In genomic region chr20:21682576-21682975, GRCh38 we compare ENCODE assay signal across 21 cellular contexts. TPM values are rescaled to one million over a fixed set of nuclear protein-coding genes. Genes with fewer than 3 reads are reported as not detected.
DNase-seq lines count a peak whose midpoint lies in the region; TF ChIP-seq lines count a peak whose summit lies in the region.
"Had no signal": no experiment of that assay in that cellular context is flagged by ENCODE, and none has a peak within 500 bp of the region (broad histone marks: within the 10 kb centered on the region; RNA-seq: fewer than 3 reads in every experiment).

No MANE protein-coding gene starts in this region.

- H3K4me1 Mint-ChIP-seq in nephron, result peaks cover 17% of the 10 kb centered on the region
- H3K4me1 Mint-ChIP-seq: activated naive CD8-positive, alpha-beta T cell treated with anti-CD3 and anti-CD28 coated beads, Interleukin-2, amount 50 U/mL, for 24 hours; naive B cell; T-cell had no signal

- H3K27ac ChIP-seq in vagina, result no peak overlapping the region
- no peak overlapping the region for H3K27ac ChIP-seq in mesendoderm (ENCODE audit: low read depth, low read length)
- H3K27ac ChIP-seq: esophagus muscularis mucosa, lower lobe of right lung had no signal

- TF ChIP-seq POLR2A in vagina (IDR thresholded peaks at IDR 0.05), result no peak

- peak; percentile 53 for DNase-seq in COR-L47 (lab: John Stamatoyannopoulos, UW)
- peak; percentile 25 for DNase-seq in M059J (ENCODE audit: low read depth)
- peak; percentile 94 for DNase-seq in NCI-H82 (lab: John Stamatoyannopoulos, UW)
- DNase-seq in NCI-H510A treated with DMSO at 0.1 percent for 48 hours (lab: John Stamatoyannopoulos, UW), result no peak
- no peak for DNase-seq in stimulated activated CD4-positive, alpha-beta T cell treated with anti-CD3 and anti-CD28 coated beads, Interleukin-4, amount 100 ng/mL, for 24 hours
- DNase-seq in vagina (ENCODE audit: extremely low spot score in 2 of 2), result no peak
- DNase-seq in mesendoderm, result no peak
- DNase-seq: activated CD8-positive, alpha-beta memory T cell treated with anti-CD3 and anti-CD28 coated beads for 24 hours; activated naive CD8-positive, alpha-beta T cell treated with anti-CD3 and anti-CD28 coated beads, Interleukin-2, amount 50 U/mL, for 24 hours; DMS79; glutamatergic neuron; H7; lower lobe of right lung; naive B cell; NCI-H187 treated with DMSO at 0.1 percent for 48 hours; T-cell had no signal

- no peak overlapping the region for H4K8ac ChIP-seq in mesendoderm (ENCODE audit: low read depth, low read length)

- no peaks in the 10 kb centered on the region for H3K27me3 ChIP-seq in vagina
- H3K27me3 ChIP-seq in mesendoderm (ENCODE audit: insufficient read depth, low read length, poor library complexity), result no peaks in the 10 kb centered on the region
- H3K27me3 ChIP-seq: esophagus muscularis mucosa had no signal

- H4K5ac ChIP-seq in mesendoderm (ENCODE audit: low read length), result no peak overlapping the region

- H3K79me1 ChIP-seq in mesendoderm (ENCODE audit: low read length), result no peaks in the 10 kb centered on the region

- H3K9ac ChIP-seq in mesendoderm (ENCODE audit: low read length), result no peak overlapping the region

- no peak overlapping the region for H2AK5ac ChIP-seq in mesendoderm (ENCODE audit: low read length)

- H3K4me3 Mint-ChIP-seq in nephron, result peak overlapping the region in 1 of 3 experiments; percentile 18
- H3K4me3 Mint-ChIP-seq: activated naive CD8-positive, alpha-beta T cell treated with anti-CD3 and anti-CD28 coated beads, Interleukin-2, amount 50 U/mL, for 24 hours; activated T-helper 1 cell treated with anti-CD3 and anti-CD28 coated beads, Interleukin-12 subunit alpha, Interleukin-12 subunit beta, Interleukin-2, Interleukin-4 antibody, amounts not matched to agents 30 ng/mL and 10 ng/mL and 1 ng/mL, durations not matched to agents 14 hours and 24 hours and 36 hours; naive B cell; T-cell had no signal

- H3K36me3 ChIP-seq in vagina, result no peaks in the 10 kb centered on the region
- no peaks in the 10 kb centered on the region for H3K36me3 ChIP-seq in mesendoderm (ENCODE audit: control insufficient read depth, insufficient read depth, low read length)
- H3K36me3 ChIP-seq: esophagus muscularis mucosa, lower lobe of right lung had no signal

- no peaks in the 10 kb centered on the region for H3K9me3 Mint-ChIP-seq in nephron
- H3K9me3 Mint-ChIP-seq: activated naive CD8-positive, alpha-beta T cell treated with anti-CD3 and anti-CD28 coated beads, Interleukin-2, amount 50 U/mL, for 24 hours; activated T-helper 1 cell treated with anti-CD3 and anti-CD28 coated beads, Interleukin-12 subunit alpha, Interleukin-12 subunit beta, Interleukin-2, Interleukin-4 antibody, amounts not matched to agents 30 ng/mL and 10 ng/mL and 1 ng/mL, durations not matched to agents 14 hours and 24 hours and 36 hours; T-cell had no signal

- WGBS in mesendoderm (ENCODE audit: extremely low coverage, insufficient coverage, low lambda C conversion rate), result no CpG with 5 or more reads among the region's 8 CpGs

- H3K23ac ChIP-seq in mesendoderm (ENCODE audit: low read length), result no peak overlapping the region

- no peak overlapping the region for H3K4me2 ChIP-seq in mesendoderm (ENCODE audit: low read length)

- H3K4me1 ChIP-seq in vagina (no peaks in the 10 kb centered on the region), mesendoderm (ENCODE audit: control insufficient read depth, low read depth, low read length) (no peaks in the 10 kb centered on the region)
- H3K4me1 ChIP-seq: lower lobe of right lung had no signal

- H3K27me3 Mint-ChIP-seq in nephron (ENCODE audit: low read depth), result peaks cover 13% of the 10 kb centered on the region

- H3K36me3 Mint-ChIP-seq in nephron (ENCODE audit: low read depth), result no peaks in the 10 kb centered on the region
- H3K36me3 Mint-ChIP-seq: naive B cell, T-cell had no signal

- H3K4me3 ChIP-seq in vagina (no peak overlapping the region), mesendoderm (ENCODE audit: low read length) (no peak overlapping the region)

- TF ChIP-seq CTCF in nephron (IDR thresholded peaks at IDR 0.05; ENCODE audit: unreplicated experiment in 3 of 3), result no peak
- TF ChIP-seq CTCF in vagina (IDR thresholded peaks at IDR 0.05), result no peak

- peak overlapping the region; percentile 11 to 36 (median 18) for H3K27ac Mint-ChIP-seq in nephron
- H3K27ac Mint-ChIP-seq: activated naive CD8-positive, alpha-beta T cell treated with anti-CD3 and anti-CD28 coated beads, Interleukin-2, amount 50 U/mL, for 24 hours; activated T-helper 1 cell treated with anti-CD3 and anti-CD28 coated beads, Interleukin-12 subunit alpha, Interleukin-12 subunit beta, Interleukin-2, Interleukin-4 antibody, amounts not matched to agents 30 ng/mL and 10 ng/mL and 1 ng/mL, durations not matched to agents 14 hours and 24 hours and 36 hours; naive B cell; T-cell had no signal

- H2BK120ac ChIP-seq in mesendoderm (ENCODE audit: low read depth, low read length), result no peak overlapping the region

- no peak overlapping the region for H2BK15ac ChIP-seq in mesendoderm (replicated peaks; ENCODE audit: low read depth)

- intact Hi-C loops in vagina (cut with DNase I), result no loop called here

- H3K56ac ChIP-seq in mesendoderm (ENCODE audit: low read length), result no peak overlapping the region

- H2BK5ac ChIP-seq in mesendoderm (ENCODE audit: low read length), result no peak overlapping the region

- no peaks in the 10 kb centered on the region for H3K9me3 ChIP-seq in vagina
- H3K9me3 ChIP-seq: esophagus muscularis mucosa, lower lobe of right lung had no signal

- no peak overlapping the region for H3K18ac ChIP-seq in mesendoderm (ENCODE audit: low read length)

- H3K4ac ChIP-seq in mesendoderm (ENCODE audit: low read depth, low read length), result no peak overlapping the region

- no peaks in the 10 kb centered on the region for H3K79me2 ChIP-seq in mesendoderm (ENCODE audit: control insufficient read depth, insufficient read depth, low read length)

RNA-seq across cellular contexts. Expression of gene PAX1, which starts 22.9 kb away (rescaled TPM):
- total RNA-seq in M059J (2014; rRNA removed; shearing (Covaris generic)), result not detected in 2 replicates
- total RNA-seq in vagina, result not detected
- not detected for polyA plus RNA-seq in mesendoderm (2013, experiment 1 of 2)
- 0.01 TPM for polyA plus RNA-seq in mesendoderm (2013, experiment 2 of 2)
- total RNA-seq: activated T-helper 1 cell treated with anti-CD3 and anti-CD28 coated beads, Interleukin-12 subunit alpha, Interleukin-12 subunit beta, Interleukin-2, Interleukin-4 antibody, amounts not matched to agents 30 ng/mL and 10 ng/mL and 1 ng/mL, durations not matched to agents 14 hours and 24 hours and 36 hours; bronchial epithelial cell; esophagus muscularis mucosa; H7; lower lobe of right lung; T-cell had no signal
- polyA plus RNA-seq: BJ had no signal

Comparison
In these comparisons a context has a peak if more than half of its experiments do, and no peak if none do; other contexts are left out.
1. DNase-seq: peak in COR-L47 (single experiment), M059J (single experiment) and NCI-H82 (single experiment); none in NCI-H510A treated with DMSO at 0.1 percent for 48 hours (single experiment), stimulated activated CD4-positive, alpha-beta T cell treated with anti-CD3 and anti-CD28 coated beads, Interleukin-4, amount 100 ng/mL, for 24 hours (single experiment), vagina (0 of 2) and mesendoderm (single experiment).